ENCODE assay signal across 22 cellular contexts in the genomic region with DNA sequence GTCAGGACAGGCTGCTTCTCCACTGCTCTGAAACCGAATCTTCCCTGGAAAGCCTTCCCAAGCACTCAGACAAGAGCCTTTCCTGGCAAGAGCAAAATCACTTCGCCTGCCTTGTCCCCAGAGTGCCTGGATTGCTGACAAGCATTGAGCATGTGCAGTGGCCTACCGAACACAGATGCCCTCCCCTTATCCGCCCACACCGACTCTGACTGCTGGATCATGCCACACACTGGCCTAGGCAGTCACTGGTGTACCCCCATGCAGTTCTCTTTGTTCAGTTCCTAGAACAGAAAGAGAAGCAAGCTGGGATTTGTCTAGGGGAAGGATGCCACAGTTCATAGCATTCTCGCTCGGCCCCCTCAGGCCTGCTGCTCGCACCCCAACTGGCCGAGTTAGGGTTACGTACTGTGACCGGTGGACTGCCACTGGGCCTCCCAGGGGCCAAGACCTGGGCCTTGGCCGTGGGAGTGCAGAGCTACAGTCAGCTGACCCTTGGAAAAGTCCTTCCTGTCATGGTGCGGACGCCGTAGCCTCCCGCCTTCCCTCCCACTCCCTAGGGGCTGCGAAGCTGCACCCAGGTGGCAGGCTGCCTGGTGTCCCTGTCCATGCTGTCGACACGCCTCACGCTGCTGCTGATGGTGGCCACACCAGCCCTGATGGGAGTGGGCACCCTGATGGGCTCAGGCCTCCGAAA. TPM values are rescaled to one million over a fixed set of nuclear protein-coding genes. Genes with fewer than 3 reads are reported as not detected.
"Had no signal": no experiment of that assay in that cellular context is flagged by ENCODE, and none has a peak within 500 bp of the region (broad histone marks: within the 10 kb centered on the region; RNA-seq: fewer than 3 reads in every experiment).

No MANE protein-coding gene starts in this region.

- H3K27me3 ChIP-seq: left lung, ovary, right lobe of liver had no signal

- H3K4me3 ChIP-seq: left lung, ovary, prostate gland, right lobe of liver had no signal

- H3K4me1 ChIP-seq: prostate gland had no signal

- H3K36me3 Mint-ChIP-seq: WTC11 had no signal

- H3K4me1 Mint-ChIP-seq: WTC11 had no signal

- H3K36me3 ChIP-seq: ovary had no signal

- DNase-seq: activated gamma-delta T cell treated with Interleukin-2 at 50 U/mL for 16 hours; activated T-cell treated with anti-CD3 and anti-CD28 coated beads, Interleukin-2, amount 50 U/mL, for 1 hour; aorta; central memory CD4-positive, alpha-beta T cell; effector memory CD4-positive, alpha-beta T cell; kidney; left lung; mammary epithelial cell; naive thymus-derived CD8-positive, alpha-beta T cell; ovary; right lobe of liver; small intestine; stimulated activated CD4-positive, alpha-beta T cell treated with anti-CD3 and anti-CD28 coated beads, Interleukin-4, amount 100 ng/mL, for 1 hour; stimulated activated naive CD4-positive, alpha-beta T cell treated with Interleukin-2 at 50 U/mL for 16 hours; T1000 had no signal

- H3K27ac ChIP-seq: left lung, ovary, prostate gland, right lobe of liver had no signal

- H3K9me3 Mint-ChIP-seq: activated naive CD4-positive, alpha-beta T cell treated with anti-CD3 and anti-CD28 coated beads, Interleukin-2, amount 50 U/mL, for 24 hours; brain; mesothelial cell of epicardium; naive thymus-derived CD8-positive, alpha-beta T cell; WTC11 had no signal

- H3K27me3 Mint-ChIP-seq: activated naive CD4-positive, alpha-beta T cell treated with anti-CD3 and anti-CD28 coated beads, Interleukin-2, amount 50 U/mL, for 24 hours; brain; naive thymus-derived CD8-positive, alpha-beta T cell had no signal

- H3K9me3 ChIP-seq: left lung, ovary, prostate gland, right lobe of liver had no signal

- ATAC-seq: esophagus mucosa; left lung; naive thymus-derived CD8-positive, alpha-beta T cell; right lobe of liver; WTC11 had no signal

- H3K4me3 Mint-ChIP-seq: activated naive CD4-positive, alpha-beta T cell treated with anti-CD3 and anti-CD28 coated beads, Interleukin-2, amount 50 U/mL, for 24 hours; brain; mesothelial cell of epicardium; naive thymus-derived CD8-positive, alpha-beta T cell; WTC11 had no signal

- H3K27ac Mint-ChIP-seq: activated naive CD4-positive, alpha-beta T cell treated with anti-CD3 and anti-CD28 coated beads, Interleukin-2, amount 50 U/mL, for 24 hours; brain; mesothelial cell of epicardium; WTC11 had no signal

RNA-seq across cellular contexts. Expression of gene ATG9B, which starts 10.9 kb away (rescaled TPM):
- total RNA-seq: endothelial cell of umbilical vein had no signal
- polyA plus RNA-seq: aorta had no signal

RNA-seq across cellular contexts. Expression of gene ASIC3, which starts 13.2 kb away (rescaled TPM):
- polyA plus RNA-seq: naive thymus-derived CD8-positive, alpha-beta T cell had no signal
